ENCODE assay signal across 25 cellular contexts in genomic region chr3:64634461-64634860, GRCh38. TPM values are rescaled to one million over a fixed set of nuclear protein-coding genes. Genes with fewer than 3 reads are reported as not detected.
"Had no signal": no experiment of that assay in that cellular context is flagged by ENCODE, and none has a peak within 500 bp of the region (broad histone marks: within the 10 kb centered on the region; RNA-seq: fewer than 3 reads in every experiment).

No MANE protein-coding gene starts in this region.

- DNase-seq: islet precursor cell; left lung; lower lobe of right lung; mammary epithelial cell; mesenchymal stem cell; naive thymus-derived CD8-positive, alpha-beta T cell; nucleus accumbens; pancreas; posterior cingulate gyrus; retina; right cardiac atrium; sigmoid colon; small intestine; spleen; stimulated activated CD4-positive, alpha-beta T cell treated with anti-CD3 and anti-CD28 coated beads, Interleukin-4, amount 100 ng/mL, for 24 hours; stimulated activated naive CD4-positive, alpha-beta T cell; tibial artery; trophoblast cell; upper lobe of right lung had no signal

- H3K4me1 ChIP-seq: left lung, lower lobe of right lung, pancreas, prostate gland, sigmoid colon, spleen, suprapubic skin, tibial artery, upper lobe of right lung had no signal

- H3K27ac ChIP-seq: left lung, lower lobe of right lung, pancreas, prostate gland, sigmoid colon, spleen, suprapubic skin, thoracic aorta, tibial artery, upper lobe of right lung had no signal

- H3K36me3 Mint-ChIP-seq: naive thymus-derived CD8-positive, alpha-beta T cell; stimulated activated effector memory CD8-positive, alpha-beta T cell treated with anti-CD3 and anti-CD28 coated beads, Interleukin-12 subunit alpha, Interleukin-12 subunit beta, amount 100 ng/mL, for 72 hours had no signal

- H3K27me3 ChIP-seq: left lung, pancreas, sigmoid colon, spleen, suprapubic skin, tibial artery, upper lobe of right lung had no signal

- H3K27me3 Mint-ChIP-seq: stimulated activated naive CD8-positive, alpha-beta T cell treated with anti-CD3 and anti-CD28 coated beads, Interleukin-15, Interleukin-2, amounts not matched to agents 100 ng/mL and 50 ng/mL, for 24 hours had no signal

- H3K9me3 ChIP-seq: left lung, lower lobe of right lung, pancreas, prostate gland, sigmoid colon, spleen, suprapubic skin, thoracic aorta, tibial artery, upper lobe of right lung had no signal

- ATAC-seq: left lung; lower lobe of right lung; naive thymus-derived CD8-positive, alpha-beta T cell; pancreas; right cardiac atrium; upper lobe of right lung had no signal

- FAIRE-seq: pancreas, small intestine, urothelium cell line had no signal

- H3K9me3 Mint-ChIP-seq: stimulated activated naive CD8-positive, alpha-beta T cell treated with anti-CD3 and anti-CD28 coated beads, Interleukin-15, Interleukin-2, amounts not matched to agents 100 ng/mL and 50 ng/mL, for 24 hours had no signal

- H3K4me1 Mint-ChIP-seq: naive thymus-derived CD8-positive, alpha-beta T cell; stimulated activated effector memory CD8-positive, alpha-beta T cell treated with anti-CD3 and anti-CD28 coated beads, Interleukin-12 subunit alpha, Interleukin-12 subunit beta, amount 100 ng/mL, for 72 hours had no signal

- H3K36me3 ChIP-seq: pancreas, prostate gland had no signal

- H3K4me3 ChIP-seq: left lung, lower lobe of right lung, pancreas, prostate gland, sigmoid colon, spleen, suprapubic skin, thoracic aorta, tibial artery, upper lobe of right lung had no signal

- H3K4me3 Mint-ChIP-seq: naive thymus-derived CD8-positive, alpha-beta T cell; stimulated activated effector memory CD8-positive, alpha-beta T cell treated with anti-CD3 and anti-CD28 coated beads, Interleukin-12 subunit alpha, Interleukin-12 subunit beta, amount 100 ng/mL, for 72 hours; stimulated activated naive CD8-positive, alpha-beta T cell treated with anti-CD3 and anti-CD28 coated beads, Interleukin-15, Interleukin-2, amounts not matched to agents 100 ng/mL and 50 ng/mL, for 24 hours had no signal

- H3K27ac Mint-ChIP-seq: naive thymus-derived CD8-positive, alpha-beta T cell; stimulated activated effector memory CD8-positive, alpha-beta T cell treated with anti-CD3 and anti-CD28 coated beads, Interleukin-12 subunit alpha, Interleukin-12 subunit beta, amount 100 ng/mL, for 72 hours; stimulated activated naive CD8-positive, alpha-beta T cell treated with anti-CD3 and anti-CD28 coated beads, Interleukin-15, Interleukin-2, amounts not matched to agents 100 ng/mL and 50 ng/mL, for 24 hours had no signal

RNA-seq across cellular contexts. Expression of gene ADAMTS9, which starts 53.3 kb away (rescaled TPM):
- total RNA-seq: naive thymus-derived CD8-positive, alpha-beta T cell had no signal
- polyA plus RNA-seq: naive thymus-derived CD8-positive, alpha-beta T cell had no signal
